Comparison of ENCODE assay signal across 19 cellular contexts in genomic region chr4:8868321-8869001, GRCh38. TPM values are rescaled to one million over a fixed set of nuclear protein-coding genes. Genes with fewer than 3 reads are reported as not detected.
DNase-seq lines count a peak whose midpoint lies in the region; ATAC-seq, FAIRE-seq and TF ChIP-seq lines count a peak whose summit lies in the region.
"Had no signal": no experiment of that assay in that cellular context is flagged by ENCODE, and none has a peak within 500 bp of the region (broad histone marks: within the 10 kb centered on the region; RNA-seq: fewer than 3 reads in every experiment).

No MANE protein-coding gene starts in this region.

- no peaks in the 10 kb centered on the region for H4K20me1 ChIP-seq in endothelial cell of umbilical vein (replicated peaks; ENCODE audit: control insufficient read depth, extremely low read depth, insufficient read depth, low read length)

- H3K4me1 ChIP-seq in endothelial cell of umbilical vein (ENCODE audit: control insufficient read depth, extremely low read depth, insufficient read depth, low read length), result no peaks in the 10 kb centered on the region
- H3K4me1 ChIP-seq: BLaER1 treated with 17β-estradiol and CSF1 and Interleukin-3, amounts not matched to agents 10 nM and 100 nM had no signal

- no peak for DNase-seq in activated CD8-positive, alpha-beta T cell treated with anti-CD3 and anti-CD28 coated beads, Interleukin-2, amount 10 ng/mL, durations not matched to agents 7 days and 5 days
- DNase-seq in activated CD8-positive, alpha-beta T cell treated with anti-CD3 and anti-CD28 coated beads for 36 hours, result no peak
- no peak for DNase-seq in T-helper 17 cell
- no peak for DNase-seq in endothelial cell of umbilical vein (ENCODE audit: low read depth, low spot score)
- DNase-seq in retina, result peak; percentile 54
- no peak for DNase-seq in effector memory CD8-positive, alpha-beta T cell
- DNase-seq: CD8-positive, alpha-beta memory T cell; DMS79; MG63; NCI-H1092 treated with DMSO at 0.1 percent for 48 hours; NCI-H1694; NCI-H2227 treated with DMSO at 0.1 percent for 48 hours; NCI-H524 had no signal

- ATAC-seq in activated CD8-positive, alpha-beta T cell treated with anti-CD3 and anti-CD28 coated beads, Interleukin-2, amount 10 ng/mL, durations not matched to agents 7 days and 5 days, result no peak
- ATAC-seq in activated CD8-positive, alpha-beta T cell treated with anti-CD3 and anti-CD28 coated beads for 36 hours, result no peak
- no peak for ATAC-seq in T-helper 17 cell
- ATAC-seq in effector memory CD8-positive, alpha-beta T cell (replicated peaks), result no peak
- no peak for ATAC-seq in HG02884 (IDR thresholded peaks at IDR 0.05; ENCODE audit: unreplicated experiment)
- ATAC-seq: Panc1 had no signal

- peak overlapping the region; percentile 50 for H3K27ac Mint-ChIP-seq in activated CD8-positive, alpha-beta T cell treated with anti-CD3 and anti-CD28 coated beads, Interleukin-2, amount 10 ng/mL, durations not matched to agents 7 days and 5 days
- H3K27ac Mint-ChIP-seq in activated CD8-positive, alpha-beta T cell treated with anti-CD3 and anti-CD28 coated beads for 36 hours, result no peak overlapping the region
- no peak overlapping the region for H3K27ac Mint-ChIP-seq in T-helper 17 cell
- H3K27ac Mint-ChIP-seq in effector memory CD8-positive, alpha-beta T cell, result no peak overlapping the region

- H3K9ac ChIP-seq in endothelial cell of umbilical vein (replicated peaks; ENCODE audit: extremely low read depth, insufficient read depth, low read length), result no peak overlapping the region
- H3K9ac ChIP-seq: BLaER1 treated with 17β-estradiol and CSF1 and Interleukin-3, amounts not matched to agents 10 nM and 100 nM had no signal

- H3K9me3 Mint-ChIP-seq in activated CD8-positive, alpha-beta T cell treated with anti-CD3 and anti-CD28 coated beads, Interleukin-2, amount 10 ng/mL, durations not matched to agents 7 days and 5 days (ENCODE audit: insufficient read depth), result no peaks in the 10 kb centered on the region
- H3K9me3 Mint-ChIP-seq in activated CD8-positive, alpha-beta T cell treated with anti-CD3 and anti-CD28 coated beads for 36 hours, result no peaks in the 10 kb centered on the region
- H3K9me3 Mint-ChIP-seq in effector memory CD8-positive, alpha-beta T cell, result no peaks in the 10 kb centered on the region
- H3K9me3 Mint-ChIP-seq: CD8-positive, alpha-beta memory T cell had no signal

- peaks cover 75 to 86% of the 10 kb centered on the region in 2 experiments for H3K27me3 ChIP-seq in endothelial cell of umbilical vein (ENCODE audit: control insufficient read depth in 2 of 2, insufficient read depth in 2 of 2, low read length in 2 of 2)
- H3K27me3 ChIP-seq: MG63 had no signal

- H3K4me3 Mint-ChIP-seq in activated CD8-positive, alpha-beta T cell treated with anti-CD3 and anti-CD28 coated beads, Interleukin-2, amount 10 ng/mL, durations not matched to agents 7 days and 5 days, result peak overlapping the region; percentile 23
- no peak overlapping the region for H3K4me3 Mint-ChIP-seq in activated CD8-positive, alpha-beta T cell treated with anti-CD3 and anti-CD28 coated beads for 36 hours
- H3K4me3 Mint-ChIP-seq in T-helper 17 cell, result peak overlapping the region; percentile 31
- H3K4me3 Mint-ChIP-seq in effector memory CD8-positive, alpha-beta T cell, result no peak overlapping the region

- no TSS peak for BruUV-seq in endothelial cell of umbilical vein (replicated peaks; lab: Mats Ljungman, UMichigan)

- intact Hi-C loops in activated CD8-positive, alpha-beta T cell treated with anti-CD3 and anti-CD28 coated beads for 36 hours (cut with micrococcal nuclease), result no loop called here
- intact Hi-C loops in endothelial cell of umbilical vein (cut with micrococcal nuclease), result no loop called here

- no peak overlapping the region for H2AFZ ChIP-seq in endothelial cell of umbilical vein (ENCODE audit: low read depth, low read length)

- no peak overlapping the region for H3K4me2 ChIP-seq in endothelial cell of umbilical vein (ENCODE audit: insufficient read depth, low read length)
- H3K4me2 ChIP-seq: A549; BLaER1 treated with 17β-estradiol and CSF1 and Interleukin-3, amounts not matched to agents 10 nM and 100 nM had no signal

- CTCF ChIA-PET in activated CD8-positive, alpha-beta T cell treated with anti-CD3 and anti-CD28 coated beads, Interleukin-2, amount 10 ng/mL, durations not matched to agents 7 days and 5 days (lab: Charles Lee), result no interaction called here
- CTCF ChIA-PET in activated CD8-positive, alpha-beta T cell treated with anti-CD3 and anti-CD28 coated beads for 36 hours (lab: Charles Lee), result no interaction called here
- CTCF ChIA-PET in endothelial cell of umbilical vein (lab: Charles Lee), result interaction anchor here (1.2 to 1.9 kb wide), 2 partner anchors 11 to 12 kb away, joined by 4 read pairs; no protein-coding TSS in a partner anchor

- no peak for TF ChIP-seq POLR2A in endothelial cell of umbilical vein (IDR thresholded peaks at IDR 0.05; ENCODE audit: low read depth, low read length)

- dilution Hi-C loops in endothelial cell of umbilical vein (cut with MboI; ENCODE audit: extremely low pct_ligation_motif_present, low sequenced_read_pairs), result no loop called here

- peaks cover 71% of the 10 kb centered on the region for H3K27me3 Mint-ChIP-seq in activated CD8-positive, alpha-beta T cell treated with anti-CD3 and anti-CD28 coated beads, Interleukin-2, amount 10 ng/mL, durations not matched to agents 7 days and 5 days (ENCODE audit: low read depth)
- H3K27me3 Mint-ChIP-seq in activated CD8-positive, alpha-beta T cell treated with anti-CD3 and anti-CD28 coated beads for 36 hours, result peaks cover 70% of the 10 kb centered on the region
- H3K27me3 Mint-ChIP-seq in T-helper 17 cell, result peaks cover 73% of the 10 kb centered on the region
- peaks cover 55 to 86% of the 10 kb centered on the region in 2 donors for H3K27me3 Mint-ChIP-seq in effector memory CD8-positive, alpha-beta T cell

- H3K36me3 ChIP-seq in endothelial cell of umbilical vein (ENCODE audit: control insufficient read depth in 2 of 2, extremely low read depth in 1 of 2, insufficient read depth in 2 of 2, low read length in 2 of 2), result no peaks in the 10 kb centered on the region
- H3K36me3 ChIP-seq: BLaER1 treated with 17β-estradiol and CSF1 and Interleukin-3, amounts not matched to agents 10 nM and 100 nM; MG63 had no signal

- no peak overlapping the region for H3K27ac ChIP-seq in endothelial cell of umbilical vein (ENCODE audit: insufficient read depth, low read depth, low read length)
- H3K27ac ChIP-seq: A549; BLaER1 treated with 17β-estradiol and CSF1 and Interleukin-3, amounts not matched to agents 10 nM and 100 nM had no signal

- H3K79me2 ChIP-seq in endothelial cell of umbilical vein (ENCODE audit: control insufficient read depth, insufficient read depth, low read length), result no peaks in the 10 kb centered on the region

- H3K4me1 Mint-ChIP-seq in activated CD8-positive, alpha-beta T cell treated with anti-CD3 and anti-CD28 coated beads, Interleukin-2, amount 10 ng/mL, durations not matched to agents 7 days and 5 days (ENCODE audit: low read depth), result no peaks in the 10 kb centered on the region
- peaks cover 2% of the 10 kb centered on the region for H3K4me1 Mint-ChIP-seq in activated CD8-positive, alpha-beta T cell treated with anti-CD3 and anti-CD28 coated beads for 36 hours (ENCODE audit: low read depth)
- peaks cover 13% of the 10 kb centered on the region for H3K4me1 Mint-ChIP-seq in T-helper 17 cell
- peaks cover 4 to 8% of the 10 kb centered on the region in 2 donors for H3K4me1 Mint-ChIP-seq in effector memory CD8-positive, alpha-beta T cell (ENCODE audit: low read depth in 2 of 2)

- no peaks in the 10 kb centered on the region for H3K36me3 Mint-ChIP-seq in activated CD8-positive, alpha-beta T cell treated with anti-CD3 and anti-CD28 coated beads, Interleukin-2, amount 10 ng/mL, durations not matched to agents 7 days and 5 days (ENCODE audit: low read depth)
- H3K36me3 Mint-ChIP-seq in activated CD8-positive, alpha-beta T cell treated with anti-CD3 and anti-CD28 coated beads for 36 hours (ENCODE audit: low read depth), result no peaks in the 10 kb centered on the region
- H3K36me3 Mint-ChIP-seq in T-helper 17 cell (ENCODE audit: low read depth), result peaks cover 8% of the 10 kb centered on the region
- H3K36me3 Mint-ChIP-seq in effector memory CD8-positive, alpha-beta T cell (ENCODE audit: insufficient read depth), result no peaks in the 10 kb centered on the region
- H3K36me3 Mint-ChIP-seq: CD8-positive, alpha-beta memory T cell had no signal

- FAIRE-seq in endothelial cell of umbilical vein (lab: Jason Lieb, UNC), result no peak
- FAIRE-seq: A549, D721Med had no signal

- H3K9me3 ChIP-seq in T-helper 17 cell (ENCODE audit: control insufficient read depth, low read length, poor library complexity, severe bottlenecking), result no peaks in the 10 kb centered on the region
- H3K9me3 ChIP-seq in endothelial cell of umbilical vein (replicated peaks; ENCODE audit: control insufficient read depth, insufficient read depth, low read length), result no peaks in the 10 kb centered on the region
- H3K9me3 ChIP-seq: A549, MG63 had no signal

- POLR2A ChIA-PET in activated CD8-positive, alpha-beta T cell treated with anti-CD3 and anti-CD28 coated beads, Interleukin-2, amount 10 ng/mL, durations not matched to agents 7 days and 5 days (lab: Charles Lee), result no interaction called here
- POLR2A ChIA-PET in activated CD8-positive, alpha-beta T cell treated with anti-CD3 and anti-CD28 coated beads for 36 hours (lab: Charles Lee), result no interaction called here
- POLR2A ChIA-PET in endothelial cell of umbilical vein (lab: Charles Lee), result no interaction called here

- no peaks in the 10 kb centered on the region for H3K9me1 ChIP-seq in endothelial cell of umbilical vein (replicated peaks; ENCODE audit: control insufficient read depth, extremely low read depth, insufficient read depth, low read length)

- TF ChIP-seq CTCF in activated CD8-positive, alpha-beta T cell treated with anti-CD3 and anti-CD28 coated beads for 36 hours (IDR thresholded peaks at IDR 0.05), result no peak
- no peak for TF ChIP-seq CTCF in endothelial cell of umbilical vein (IDR thresholded peaks at IDR 0.05; ENCODE audit: extremely low read depth in 1 of 2, insufficient read depth in 1 of 2, low read depth in 1 of 2, low read length in 2 of 2)

- H3K4me3 ChIP-seq in endothelial cell of umbilical vein (replicated peaks in 1 of 3; ENCODE audit: insufficient read depth in 1 of 3, low read depth in 1 of 3, low read length in 3 of 3), result no peak overlapping the region
- H3K4me3 ChIP-seq: A549; BLaER1 treated with 17β-estradiol and CSF1 and Interleukin-3, amounts not matched to agents 10 nM and 100 nM; MG63 had no signal

RNA-seq across cellular contexts. Expression of gene HMX1, which starts 3.2 kb away (rescaled TPM):
- not detected for total RNA-seq in activated CD8-positive, alpha-beta T cell treated with anti-CD3 and anti-CD28 coated beads, Interleukin-2, amount 10 ng/mL, durations not matched to agents 7 days and 5 days
- not detected for total RNA-seq in activated CD8-positive, alpha-beta T cell treated with anti-CD3 and anti-CD28 coated beads for 36 hours
- not detected for total RNA-seq in T-helper 17 cell
- not detected in 2 replicates for total RNA-seq in endothelial cell of umbilical vein
- polyA plus RNA-seq in endothelial cell of umbilical vein, result not detected in 2 replicates
- polyA plus RNA-seq in endothelial cell of umbilical vein (2011; cell fraction: cytosol; rRNA removed), result not detected in 2 replicates
- polyA plus RNA-seq in endothelial cell of umbilical vein (2011; cell fraction: nucleus; rRNA removed), result not detected in 2 replicates
- polyA plus RNA-seq in endothelial cell of umbilical vein (2012), result not detected in 2 replicates
- not detected in 2 replicates for polyA minus RNA-seq in endothelial cell of umbilical vein
- not detected for polyA minus RNA-seq in endothelial cell of umbilical vein (2011; cell fraction: cytosol; rRNA and poly(A)+ RNA removed)
- polyA minus RNA-seq in endothelial cell of umbilical vein (2011; cell fraction: nucleus; rRNA and poly(A)+ RNA removed), result not detected in 2 replicates
- total RNA-seq: CD8-positive, alpha-beta memory T cell; G401 had no signal
- polyA plus RNA-seq: CD8-positive, alpha-beta memory T cell had no signal

Comparison
In these comparisons a context has a peak if more than half of its experiments do, and no peak if none do; other contexts are left out.
1. H3K4me3 Mint-ChIP-seq: peak in activated CD8-positive, alpha-beta T cell treated with anti-CD3 and anti-CD28 coated beads, Interleukin-2, amount 10 ng/mL, durations not matched to agents 7 days and 5 days (single experiment) and T-helper 17 cell (single experiment); none in activated CD8-positive, alpha-beta T cell treated with anti-CD3 and anti-CD28 coated beads for 36 hours (single experiment) and effector memory CD8-positive, alpha-beta T cell (0 of 2).